Comparison of ENCODE assay signal across 12 cellular contexts in genomic region chr12:51773145-51773869, GRCh38.
A peak's percentile ranks its signal among the peaks of the same experiment; 100 is the strongest.
DNase-seq lines count a peak whose midpoint lies in the region; ATAC-seq and TF ChIP-seq lines count a peak whose summit lies in the region.
"Had no signal": no experiment of that assay in that cellular context is flagged by ENCODE, and none has a peak within 500 bp of the region (broad histone marks: within the 10 kb centered on the region; RNA-seq: fewer than 3 reads in every experiment).

No MANE protein-coding gene starts in this region.

- ATAC-seq in SK-N-SH treated with all-trans-retinoic acid at 6 μM for 48 hours (peak; percentile 79), HG02981 (IDR thresholded peaks at IDR 0.05; ENCODE audit: unreplicated experiment) (no peak)
- ATAC-seq in activated CD8-positive, alpha-beta T cell treated with anti-CD3 and anti-CD28 coated beads for 36 hours = no peak

- H3K27ac Mint-ChIP-seq in activated CD8-positive, alpha-beta T cell treated with anti-CD3 and anti-CD28 coated beads for 36 hours = no peak overlapping the region
- H3K27ac Mint-ChIP-seq: CD4-positive, CD25-positive, alpha-beta regulatory T cell; type B pancreatic cell had no signal

- CTCF ChIA-PET in activated CD8-positive, alpha-beta T cell treated with anti-CD3 and anti-CD28 coated beads for 36 hours (lab: Charles Lee) = no interaction called here

- intact Hi-C loops in activated CD8-positive, alpha-beta T cell treated with anti-CD3 and anti-CD28 coated beads for 36 hours (cut with micrococcal nuclease) = no loop called here

- H3K9me3 Mint-ChIP-seq in activated CD8-positive, alpha-beta T cell treated with anti-CD3 and anti-CD28 coated beads for 36 hours = no peaks in the 10 kb centered on the region
- H3K9me3 Mint-ChIP-seq: CD4-positive, CD25-positive, alpha-beta regulatory T cell; type B pancreatic cell had no signal

- no peaks in the 10 kb centered on the region for H3K36me3 Mint-ChIP-seq in activated CD8-positive, alpha-beta T cell treated with anti-CD3 and anti-CD28 coated beads for 36 hours (ENCODE audit: low read depth)
- H3K36me3 Mint-ChIP-seq: CD4-positive, CD25-positive, alpha-beta regulatory T cell had no signal

- H3K4me3 ChIP-seq in fibroblast of villous mesenchyme (ENCODE audit: low read depth, low read length) = no peak overlapping the region
- H3K4me3 ChIP-seq: MG63 had no signal

- POLR2A ChIA-PET in activated CD8-positive, alpha-beta T cell treated with anti-CD3 and anti-CD28 coated beads for 36 hours (lab: Charles Lee) = no interaction called here

- DNase-seq in A172 (ENCODE audit: low spot score) (peak; percentile 75), H4 (ENCODE audit: low spot score) (peak; percentile 63), fibroblast of villous mesenchyme (ENCODE audit: low read depth) (peak; percentile 48), NCI-H69 (lab: John Stamatoyannopoulos, UW) (no peak), amygdala (lab: John Stamatoyannopoulos, UW) (no peak)
- no peak for DNase-seq in activated CD8-positive, alpha-beta T cell treated with anti-CD3 and anti-CD28 coated beads for 36 hours
- DNase-seq: CD4-positive, CD25-positive, alpha-beta regulatory T cell; effector CD4-positive, alpha-beta T cell; MG63 had no signal

- H3K4me1 Mint-ChIP-seq in activated CD8-positive, alpha-beta T cell treated with anti-CD3 and anti-CD28 coated beads for 36 hours (ENCODE audit: low read depth) = no peaks in the 10 kb centered on the region
- H3K4me1 Mint-ChIP-seq: CD4-positive, CD25-positive, alpha-beta regulatory T cell had no signal

- no peaks in the 10 kb centered on the region for H3K27me3 Mint-ChIP-seq in activated CD8-positive, alpha-beta T cell treated with anti-CD3 and anti-CD28 coated beads for 36 hours
- H3K27me3 Mint-ChIP-seq: type B pancreatic cell had no signal

- H3K4me3 Mint-ChIP-seq in activated CD8-positive, alpha-beta T cell treated with anti-CD3 and anti-CD28 coated beads for 36 hours = no peak overlapping the region
- H3K4me3 Mint-ChIP-seq: CD4-positive, CD25-positive, alpha-beta regulatory T cell; type B pancreatic cell had no signal

- TF ChIP-seq CTCF in fibroblast of villous mesenchyme (IDR thresholded peaks at IDR 0.05; ENCODE audit: insufficient read depth, low read depth, low read length) = no peak
- TF ChIP-seq CTCF in activated CD8-positive, alpha-beta T cell treated with anti-CD3 and anti-CD28 coated beads for 36 hours (IDR thresholded peaks at IDR 0.05) = no peak

TF ChIP-seq in SK-N-SH treated with all-trans-retinoic acid at 6 μM for 48 hours, 23 proteins besides CTCF, POLR2A, EP300 and RAD21:
- TF ChIP-seq CSRNP3 (CRISPR knock-in tag; IDR thresholded peaks at IDR 0.05) = no peak
- TF ChIP-seq ZNF565 (CRISPR knock-in tag; conservative IDR thresholded peaks at IDR 0.05; ENCODE audit: low read depth) = no peak
- peak; percentile 90 for TF ChIP-seq ZNF8 (CRISPR knock-in tag; IDR thresholded peaks at IDR 0.05)

Comparison
In these comparisons a context has a peak if more than half of its experiments do, and no peak if none do; other contexts are left out.
1. DNase-seq: peak in A172 (single experiment), H4 (single experiment) and fibroblast of villous mesenchyme (single experiment); none in activated CD8-positive, alpha-beta T cell treated with anti-CD3 and anti-CD28 coated beads for 36 hours (single experiment), NCI-H69 (single experiment) and amygdala (0 of 56).